ENCODE assay signal across 8 cellular contexts in genomic region chr19:48965806-48966540, GRCh38. TPM values are rescaled to one million over a fixed set of nuclear protein-coding genes. Genes with fewer than 3 reads are reported as not detected.
DNase-seq lines count a peak whose midpoint lies in the region; ATAC-seq and TF ChIP-seq lines count a peak whose summit lies in the region.

No MANE protein-coding gene starts in this region.

- peak overlapping the region; percentile 92 for H3K27ac ChIP-seq in BLaER1
- peak overlapping the region; percentile 78 for H3K27ac ChIP-seq in Karpas-422 (ENCODE audit: low read length)
- peak overlapping the region; percentile 80 to 96 (median 96) for H3K27ac ChIP-seq in Peyer's patch
- peak overlapping the region; percentile 23 for H3K27ac ChIP-seq in fibroblast of lung (ENCODE audit: insufficient read depth, low read length)

- peaks cover 34% of the 10 kb centered on the region for H4K20me1 ChIP-seq in BLaER1
- peaks cover 12% of the 10 kb centered on the region for H4K20me1 ChIP-seq in Karpas-422 (ENCODE audit: insufficient read depth, low read depth, low read length)
- peaks cover 6% of the 10 kb centered on the region for H4K20me1 ChIP-seq in fibroblast of lung (ENCODE audit: control insufficient read depth, extremely low read depth, insufficient read depth, low read length)

- H3K9me3 ChIP-seq in BLaER1 (no peaks in the 10 kb centered on the region), Karpas-422 (ENCODE audit: low read length) (no peaks in the 10 kb centered on the region), Peyer's patch (no peaks in the 10 kb centered on the region), fibroblast of lung (ENCODE audit: control insufficient read depth, insufficient read depth, low read depth, low read length) (no peaks in the 10 kb centered on the region)

- no peaks in the 10 kb centered on the region for H3K27me3 ChIP-seq in BLaER1
- no peaks in the 10 kb centered on the region for H3K27me3 ChIP-seq in Karpas-422 (ENCODE audit: low read length)
- no peaks in the 10 kb centered on the region for H3K27me3 ChIP-seq in Peyer's patch
- H3K27me3 ChIP-seq in fibroblast of lung (ENCODE audit: control insufficient read depth, insufficient read depth, low read length): no peaks in the 10 kb centered on the region

- DNase-seq in Karpas-422 (peak; percentile 94), Peyer's patch (peak; percentile 89 to 96 (median 92)), fibroblast of lung (ENCODE audit: low read depth in 2 of 2) (peak; percentile 80)
- peak; percentile 77 to 94 (median 88) for DNase-seq in naive thymus-derived CD8-positive, alpha-beta T cell
- DNase-seq in stimulated activated naive CD4-positive, alpha-beta T cell (lab: John Stamatoyannopoulos, UW): peak; percentile 81 to 96 (median 87)

- H3K4me1 Mint-ChIP-seq in activated T-helper 17 cell treated with anti-CD3 and anti-CD28 coated beads, Interleukin-2, amount 50 U/mL, for 72 hours: peaks cover 32% of the 10 kb centered on the region
- H3K4me1 Mint-ChIP-seq in naive thymus-derived CD8-positive, alpha-beta T cell: peaks cover 32 to 71% (median 65%) of the 10 kb centered on the region in 4 donors

- peak overlapping the region; percentile 100 for H3K27ac Mint-ChIP-seq in activated T-helper 17 cell treated with anti-CD3 and anti-CD28 coated beads, Interleukin-2, amount 50 U/mL, for 72 hours
- peak overlapping the region; percentile 96 to 99 (median 98) for H3K27ac Mint-ChIP-seq in naive thymus-derived CD8-positive, alpha-beta T cell

- peak overlapping the region; percentile 91 for H3K4me3 ChIP-seq in BLaER1
- H3K4me3 ChIP-seq in Karpas-422 (ENCODE audit: low read length): peak overlapping the region; percentile 87
- peak overlapping the region; percentile 58 to 91 (median 74) for H3K4me3 ChIP-seq in Peyer's patch
- H3K4me3 ChIP-seq in fibroblast of lung (replicated peaks in 1 of 4; ENCODE audit: control extremely low read depth in 1 of 4, insufficient read depth in 1 of 4, low read depth in 3 of 4, low read length in 4 of 4): peak overlapping the region; percentile 39 to 99 (median 79)

- peak overlapping the region; percentile 100 for H3K4me3 Mint-ChIP-seq in activated T-helper 17 cell treated with anti-CD3 and anti-CD28 coated beads, Interleukin-2, amount 50 U/mL, for 72 hours
- peak overlapping the region; percentile 94 to 100 (median 99) for H3K4me3 Mint-ChIP-seq in naive thymus-derived CD8-positive, alpha-beta T cell

- no peaks in the 10 kb centered on the region for H3K9me2 ChIP-seq in Karpas-422 (replicated peaks; ENCODE audit: insufficient read depth, low read length)

- TF ChIP-seq POLR2A in Peyer's patch (IDR thresholded peaks at IDR 0.05): no peak

- H3K9ac ChIP-seq in BLaER1: peak overlapping the region; percentile 93
- H3K9ac ChIP-seq in Karpas-422 (ENCODE audit: low read length): peak overlapping the region; percentile 81
- peak overlapping the region; percentile 34 for H3K9ac ChIP-seq in fibroblast of lung (ENCODE audit: insufficient read depth, low read length)

- H3K4me1 ChIP-seq in BLaER1: peaks cover 79% of the 10 kb centered on the region
- peaks cover 71% of the 10 kb centered on the region for H3K4me1 ChIP-seq in Karpas-422 (ENCODE audit: low read length)
- peaks cover 0 to 45% (median 32%) of the 10 kb centered on the region in 4 donors for H3K4me1 ChIP-seq in Peyer's patch
- H3K4me1 ChIP-seq in fibroblast of lung (ENCODE audit: control insufficient read depth, extremely low read depth, insufficient read depth, low read length): peaks cover 19% of the 10 kb centered on the region

- H3K79me2 ChIP-seq in Karpas-422 (ENCODE audit: low read length): peaks cover 12% of the 10 kb centered on the region
- peaks cover 19% of the 10 kb centered on the region for H3K79me2 ChIP-seq in fibroblast of lung (ENCODE audit: control insufficient read depth, insufficient read depth, low read length)

- H3K4me2 ChIP-seq in BLaER1 (peak overlapping the region; percentile 99), Karpas-422 (ENCODE audit: low read depth, low read length, poor library complexity, severe bottlenecking) (peak overlapping the region; percentile 73), fibroblast of lung (ENCODE audit: extremely low read depth, insufficient read depth, low read length) (peak overlapping the region; percentile 85)

- ATAC-seq in GM19438 (IDR thresholded peaks at IDR 0.05; ENCODE audit: low read depth, unreplicated experiment): peak; percentile 6
- peak; percentile 53 for ATAC-seq in activated T-helper 17 cell treated with anti-CD3 and anti-CD28 coated beads, Interleukin-2, amount 50 U/mL, for 72 hours (replicated peaks)
- ATAC-seq in naive thymus-derived CD8-positive, alpha-beta T cell: peak; percentile 71 to 79

- POLR2A ChIA-PET in naive thymus-derived CD8-positive, alpha-beta T cell (lab: Charles Lee): interaction anchor here (0.6 to 5.3 kb wide), 19 partner anchors 8 to 1060 kb away, joined by 3 to 53 read pairs (median 6); partner anchors contain the start of genes BAX, GYS1, HSD17B14 and NUCB1

- peaks cover 84% of the 10 kb centered on the region for H3K36me3 Mint-ChIP-seq in activated T-helper 17 cell treated with anti-CD3 and anti-CD28 coated beads, Interleukin-2, amount 50 U/mL, for 72 hours (ENCODE audit: low read depth)
- H3K36me3 Mint-ChIP-seq in naive thymus-derived CD8-positive, alpha-beta T cell: peaks cover 0 to 37% (median 14%) of the 10 kb centered on the region in 3 donors

- no peak for TF ChIP-seq CTCF in Peyer's patch (IDR thresholded peaks at IDR 0.05)
- TF ChIP-seq CTCF in fibroblast of lung (conservative IDR thresholded peaks at IDR 0.05 in 1 of 2, IDR thresholded peaks at IDR 0.05 in 1 of 2; ENCODE audit: low read depth in 1 of 2, low read length in 2 of 2): no peak

- H2AFZ ChIP-seq in Karpas-422 (ENCODE audit: low read length): no peak overlapping the region
- H2AFZ ChIP-seq in fibroblast of lung (ENCODE audit: low read length): no peak overlapping the region

- no peaks in the 10 kb centered on the region for H3K27me3 Mint-ChIP-seq in activated T-helper 17 cell treated with anti-CD3 and anti-CD28 coated beads, Interleukin-2, amount 50 U/mL, for 72 hours
- no peaks in the 10 kb centered on the region for H3K27me3 Mint-ChIP-seq in naive thymus-derived CD8-positive, alpha-beta T cell

- H3K9me3 Mint-ChIP-seq in activated T-helper 17 cell treated with anti-CD3 and anti-CD28 coated beads, Interleukin-2, amount 50 U/mL, for 72 hours: no peaks in the 10 kb centered on the region
- H3K9me3 Mint-ChIP-seq in naive thymus-derived CD8-positive, alpha-beta T cell: no peaks in the 10 kb centered on the region

- peaks cover 51% of the 10 kb centered on the region for H3K36me3 ChIP-seq in BLaER1
- peaks cover 37% of the 10 kb centered on the region for H3K36me3 ChIP-seq in Karpas-422 (ENCODE audit: insufficient read depth, low read length)
- peaks cover 0 to 40% (median 0%) of the 10 kb centered on the region in 3 donors for H3K36me3 ChIP-seq in Peyer's patch
- H3K36me3 ChIP-seq in fibroblast of lung (ENCODE audit: control insufficient read depth, insufficient read depth, low read length): peaks cover 27% of the 10 kb centered on the region

RNA-seq across cellular contexts. Expression of gene FTL, which starts 0.9 kb away (rescaled TPM):
- total RNA-seq in Karpas-422 (2014; rRNA removed; shearing (Covaris generic); ENCODE audit: low replicate concordance): 6,036 and 6,638 TPM in 2 replicates
- total RNA-seq in Peyer's patch: 1,000 to 10,000 TPM; 5,249 to 9,852 (median 6,180) TPM
- total RNA-seq in activated T-helper 17 cell treated with anti-CD3 and anti-CD28 coated beads, Interleukin-2, amount 50 U/mL, for 72 hours: 1,000 to 10,000 TPM; 1,320 to 1,710 TPM
- 6,440 and 8,266 TPM in 2 replicates for total RNA-seq in fibroblast of lung
- 1,844 and 2,689 TPM in 2 replicates for polyA plus RNA-seq in fibroblast of lung
- 6,095 and 7,901 TPM in 2 replicates for polyA plus RNA-seq in fibroblast of lung (2012)
- polyA minus RNA-seq in fibroblast of lung (ENCODE audit: low replicate concordance): 6,558 and 6,655 TPM in 2 replicates
- 1,000 to 10,000 TPM; 1,370 to 1,435 TPM for total RNA-seq in naive thymus-derived CD8-positive, alpha-beta T cell
- 1,000 to 10,000 TPM; 4,833 to 4,899 (median 4,886) TPM for polyA plus RNA-seq in naive thymus-derived CD8-positive, alpha-beta T cell

RNA-seq across cellular contexts. Expression of gene BAX, which starts 11.3 kb away (rescaled TPM):
- total RNA-seq in Karpas-422 (2014; rRNA removed; shearing (Covaris generic); ENCODE audit: low replicate concordance): 93.8 and 164 TPM in 2 replicates
- total RNA-seq in Peyer's patch (100 to 1,000 TPM in 3 of 4 donors, 10 to 100 TPM in 1; 71.0 to 138 (median 104) TPM), fibroblast of lung (106 and 194 TPM in 2 replicates)
- 100 to 1,000 TPM; 286 to 464 TPM for total RNA-seq in activated T-helper 17 cell treated with anti-CD3 and anti-CD28 coated beads, Interleukin-2, amount 50 U/mL, for 72 hours
- 70.1 and 90.3 TPM in 2 replicates for polyA plus RNA-seq in fibroblast of lung
- 213 and 301 TPM in 2 replicates for polyA plus RNA-seq in fibroblast of lung (2012)
- polyA minus RNA-seq in fibroblast of lung (ENCODE audit: low replicate concordance): 129 and 283 TPM in 2 replicates
- 100 to 1,000 TPM; 170 to 181 TPM for total RNA-seq in naive thymus-derived CD8-positive, alpha-beta T cell
- 10 to 100 TPM; 58.5 to 97.1 (median 83.1) TPM for polyA plus RNA-seq in naive thymus-derived CD8-positive, alpha-beta T cell

RNA-seq across cellular contexts. Expression of gene GYS1, which starts 27.1 kb away (rescaled TPM):
- total RNA-seq in Karpas-422 (2014; rRNA removed; shearing (Covaris generic); ENCODE audit: low replicate concordance): 39.0 and 42.6 TPM in 2 replicates
- total RNA-seq in Peyer's patch: 10 to 100 TPM; 24.8 to 61.8 (median 44.0) TPM
- 10 to 100 TPM; 50.8 to 99.9 TPM for total RNA-seq in activated T-helper 17 cell treated with anti-CD3 and anti-CD28 coated beads, Interleukin-2, amount 50 U/mL, for 72 hours
- 18.7 and 31.2 TPM in 2 replicates for total RNA-seq in fibroblast of lung
- polyA plus RNA-seq in fibroblast of lung: 42.8 and 43.0 TPM in 2 replicates
- polyA plus RNA-seq in fibroblast of lung (2012): 49.0 and 53.8 TPM in 2 replicates
- 160 and 250 TPM in 2 replicates for polyA minus RNA-seq in fibroblast of lung (ENCODE audit: low replicate concordance)
- total RNA-seq in naive thymus-derived CD8-positive, alpha-beta T cell: 10 to 100 TPM; 45.9 to 47.9 TPM
- 10 to 100 TPM; 17.9 to 31.0 (median 22.3) TPM for polyA plus RNA-seq in naive thymus-derived CD8-positive, alpha-beta T cell

RNA-seq across cellular contexts. Expression of gene RUVBL2, which starts 27.7 kb away (rescaled TPM):
- total RNA-seq in Karpas-422 (2014; rRNA removed; shearing (Covaris generic); ENCODE audit: low replicate concordance): 107 and 298 TPM in 2 replicates
- total RNA-seq in Peyer's patch (100 to 1,000 TPM in 1 of 4 donors, 10 to 100 TPM in 3; 34.2 to 111 (median 42.8) TPM), fibroblast of lung (128 and 158 TPM in 2 replicates)
- total RNA-seq in activated T-helper 17 cell treated with anti-CD3 and anti-CD28 coated beads, Interleukin-2, amount 50 U/mL, for 72 hours: 100 to 1,000 TPM; 100 to 166 TPM
- polyA plus RNA-seq in fibroblast of lung: 77.6 and 157 TPM in 2 replicates
- 88.1 and 178 TPM in 2 replicates for polyA plus RNA-seq in fibroblast of lung (2012)
- 138 and 212 TPM in 2 replicates for polyA minus RNA-seq in fibroblast of lung (ENCODE audit: low replicate concordance)
- total RNA-seq in naive thymus-derived CD8-positive, alpha-beta T cell: 10 to 100 TPM; 30.4 to 32.0 TPM
- 10 to 100 TPM; 47.5 to 66.1 (median 62.0) TPM for polyA plus RNA-seq in naive thymus-derived CD8-positive, alpha-beta T cell

RNA-seq across cellular contexts. Expression of gene DHDH, which starts 32.5 kb away (rescaled TPM):
- 1.4 and 3.3 TPM in 2 replicates for total RNA-seq in Karpas-422 (2014; rRNA removed; shearing (Covaris generic); ENCODE audit: low replicate concordance)
- 10 to 100 TPM in 3 of 4 donors, not detected in 1; 14.6 to 55.5 (median 45.9) TPM for total RNA-seq in Peyer's patch
- total RNA-seq in activated T-helper 17 cell treated with anti-CD3 and anti-CD28 coated beads, Interleukin-2, amount 50 U/mL, for 72 hours: 1 to 10 TPM; 1.2 to 3.8 TPM
- total RNA-seq in fibroblast of lung: 0.17 TPM in 1 of 2 replicates, not detected in the other
- polyA plus RNA-seq in fibroblast of lung: 0.08 TPM in 1 of 2 replicates, not detected in the other
- polyA plus RNA-seq in fibroblast of lung (2012): 0.15 and 0.21 TPM in 2 replicates
- polyA minus RNA-seq in fibroblast of lung (ENCODE audit: low replicate concordance): not detected in 2 replicates
- 1 to 10 TPM; 1.8 to 2.3 TPM for total RNA-seq in naive thymus-derived CD8-positive, alpha-beta T cell
- polyA plus RNA-seq in naive thymus-derived CD8-positive, alpha-beta T cell: 1 to 10 TPM in 2 of 3 donors, under 1 TPM in 1; 0.67 to 2.4 (median 2.0) TPM

Comparison
In these comparisons a context has a peak if more than half of its experiments do, and no peak if none do; other contexts are left out.
1. Peak in every context shown above with its lines: DNase-seq, ATAC-seq, H3K4me3 ChIP-seq and H3K27ac ChIP-seq.
2. H3K27ac ChIP-seq: peak in every context shown above with its lines; median percentile 96 in Peyer's patch; 92 in BLaER1; 78 in Karpas-422; 23 in fibroblast of lung.
3. H3K9ac ChIP-seq: peak in every context shown above with its lines; median percentile 93 in BLaER1; 81 in Karpas-422; 34 in fibroblast of lung.
4. ATAC-seq: peak in every context shown above with its lines; median percentile 75 in naive thymus-derived CD8-positive, alpha-beta T cell; 53 in activated T-helper 17 cell treated with anti-CD3 and anti-CD28 coated beads, Interleukin-2, amount 50 U/mL, for 72 hours; 6 in GM19438.